In genomic region chr9:136052433-136052880, GRCh38 we compare ENCODE assay signal across 2 cellular contexts.
TF ChIP-seq lines count a peak whose summit lies in the region.

No MANE protein-coding gene starts in this region.

TF ChIP-seq in IMR-90, 13 proteins besides CTCF, POLR2A, EP300 and RAD21:
- TF ChIP-seq CEBPB (IDR thresholded peaks at IDR 0.05; ENCODE audit: low read depth, low read length) (no peak), ELK1 (IDR thresholded peaks at IDR 0.05; ENCODE audit: borderline replicate concordance, low read depth, low read length) (no peak), MAFK (IDR thresholded peaks at IDR 0.05; ENCODE audit: low read depth, low read length) (no peak), MAZ (IDR thresholded peaks at IDR 0.05; ENCODE audit: borderline replicate concordance, low read depth, low read length) (0 out of 2 replicates have a peak, but pooled peaks have one; percentile 6)
- TF ChIP-seq, protein P1, sequence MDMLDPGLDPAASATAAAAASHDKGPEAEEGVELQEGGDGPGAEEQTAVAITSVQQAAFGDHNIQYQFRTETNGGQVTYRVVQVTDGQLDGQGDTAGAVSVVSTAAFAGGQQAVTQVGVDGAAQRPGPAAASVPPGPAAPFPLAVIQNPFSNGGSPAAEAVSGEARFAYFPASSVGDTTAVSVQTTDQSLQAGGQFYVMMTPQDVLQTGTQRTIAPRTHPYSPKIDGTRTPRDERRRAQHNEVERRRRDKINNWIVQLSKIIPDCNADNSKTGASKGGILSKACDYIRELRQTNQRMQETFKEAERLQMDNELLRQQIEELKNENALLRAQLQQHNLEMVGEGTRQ (IDR thresholded peaks at IDR 0.05; ENCODE audit: low read depth, low read length) = no peak

TF ChIP-seq in HepG2, 621 proteins besides CTCF, POLR2A, EP300 and RAD21:
- TF ChIP-seq KMT2A (CRISPR knock-in tag; IDR thresholded peaks at IDR 0.05) (no peak), TCF7L2 (IDR thresholded peaks at IDR 0.05; ENCODE audit: low read depth, low read length) (no peak), SATB2 (CRISPR knock-in tag; IDR thresholded peaks at IDR 0.05) (no peak), TOPORS (CRISPR knock-in tag; IDR thresholded peaks at IDR 0.05) (no peak), U2AF2 (IDR thresholded peaks at IDR 0.05; ENCODE audit: low read depth, low read length) (no peak), CAMTA2 (CRISPR knock-in tag; IDR thresholded peaks at IDR 0.05; ENCODE audit: borderline replicate concordance) (no peak), ZNF264 (CRISPR knock-in tag; IDR thresholded peaks at IDR 0.05) (no peak), MEIS2 (CRISPR knock-in tag; IDR thresholded peaks at IDR 0.05) (peak; percentile 9; the same call in 1 of the 2 replicates), HOXA3 (CRISPR knock-in tag; IDR thresholded peaks at IDR 0.05) (0 out of 2 replicates have a peak, but pooled peaks have one; percentile 13), MEIS1 (CRISPR knock-in tag; IDR thresholded peaks at IDR 0.05; ENCODE audit: borderline replicate concordance) (no peak), HOXA7 (CRISPR knock-in tag; IDR thresholded peaks at IDR 0.05) (no peak), HNRNPL (IDR thresholded peaks at IDR 0.05; ENCODE audit: low read depth, low read length) (peak; percentile 78; the same call in 1 of the 2 replicates), ZNF343 (CRISPR knock-in tag; IDR thresholded peaks at IDR 0.05) (no peak), ZNF367 (CRISPR knock-in tag; IDR thresholded peaks at IDR 0.05; ENCODE audit: borderline replicate concordance) (no peak), MAF1 (CRISPR knock-in tag; IDR thresholded peaks at IDR 0.05; ENCODE audit: borderline replicate concordance) (no peak), POLR2G (IDR thresholded peaks at IDR 0.05; ENCODE audit: low read depth, low read length) (0 out of 2 replicates have a peak, but pooled peaks have one; percentile 34), SP4 (CRISPR knock-in tag; IDR thresholded peaks at IDR 0.05) (peak; percentile 51; the same call in 1 of the 2 replicates), ZNF552 (CRISPR knock-in tag; IDR thresholded peaks at IDR 0.05; ENCODE audit: borderline replicate concordance) (0 out of 2 replicates have a peak, but pooled peaks have one; percentile 24), ZBTB43 (CRISPR knock-in tag; conservative IDR thresholded peaks at IDR 0.05) (no peak), ZSCAN30 (CRISPR knock-in tag; IDR thresholded peaks at IDR 0.05) (no peak), ZSCAN12 (CRISPR knock-in tag; IDR thresholded peaks at IDR 0.05) (no peak), ATM (IDR thresholded peaks at IDR 0.05; ENCODE audit: borderline replicate concordance) (no peak), ARNT2 (CRISPR knock-in tag; IDR thresholded peaks at IDR 0.05; ENCODE audit: low read depth) (no peak), SKIL (CRISPR knock-in tag; IDR thresholded peaks at IDR 0.05; ENCODE audit: borderline replicate concordance) (no peak), SNRNP70 (IDR thresholded peaks at IDR 0.05; ENCODE audit: low read depth, low read length) (no peak), ZNF850 (CRISPR knock-in tag; conservative IDR thresholded peaks at IDR 0.05) (no peak), ZNF891 (CRISPR knock-in tag; IDR thresholded peaks at IDR 0.05) (0 out of 2 replicates have a peak, but pooled peaks have one; percentile 22), ETV5 (CRISPR knock-in tag; IDR thresholded peaks at IDR 0.05; ENCODE audit: borderline replicate concordance) (peak; percentile 21; the same call in 1 of the 2 replicates), PPARG (CRISPR knock-in tag; conservative IDR thresholded peaks at IDR 0.05) (no peak), HNRNPK (IDR thresholded peaks at IDR 0.05; ENCODE audit: low read depth, low read length, poor library complexity, severe bottlenecking) (peak; percentile 25), SMAD3 (CRISPR knock-in tag; IDR thresholded peaks at IDR 0.05) (no peak), NR0B2 (CRISPR knock-in tag; IDR thresholded peaks at IDR 0.05) (no peak), ZNF605 (CRISPR knock-in tag; IDR thresholded peaks at IDR 0.05) (no peak), DNMT1 (CRISPR knock-in tag; IDR thresholded peaks at IDR 0.05) (no peak), YY1 (IDR thresholded peaks at IDR 0.05; ENCODE audit: insufficient read depth, insufficient replicate concordance, low read depth, low read length) (no peak), KDM5B (CRISPR knock-in tag; IDR thresholded peaks at IDR 0.05; ENCODE audit: borderline replicate concordance) (peak; percentile 43; the same call in 1 of the 2 replicates), SRY (CRISPR knock-in tag; IDR thresholded peaks at IDR 0.05) (peak; percentile 61; the same call in 1 of the 2 replicates), ADNP (CRISPR knock-in tag; IDR thresholded peaks at IDR 0.05) (no peak), SIX4 (CRISPR knock-in tag; IDR thresholded peaks at IDR 0.05) (no peak), ZNF274 (CRISPR knock-in tag; IDR thresholded peaks at IDR 0.05) (no peak), ZNF574 (CRISPR knock-in tag; IDR thresholded peaks at IDR 0.05) (no peak), MBNL3 (CRISPR knock-in tag; conservative IDR thresholded peaks at IDR 0.05) (no peak), ZNF616 (CRISPR knock-in tag; IDR thresholded peaks at IDR 0.05; ENCODE audit: low read depth) (no peak), RFX3 (CRISPR knock-in tag; IDR thresholded peaks at IDR 0.05) (no peak), TAF1 (CRISPR knock-in tag; IDR thresholded peaks at IDR 0.05) (peak; percentile 15; the same call in 1 of the 2 replicates), ZFY (CRISPR knock-in tag; IDR thresholded peaks at IDR 0.05) (peak; percentile 4; the same call in 1 of the 2 replicates)
- TF ChIP-seq, protein P2, sequence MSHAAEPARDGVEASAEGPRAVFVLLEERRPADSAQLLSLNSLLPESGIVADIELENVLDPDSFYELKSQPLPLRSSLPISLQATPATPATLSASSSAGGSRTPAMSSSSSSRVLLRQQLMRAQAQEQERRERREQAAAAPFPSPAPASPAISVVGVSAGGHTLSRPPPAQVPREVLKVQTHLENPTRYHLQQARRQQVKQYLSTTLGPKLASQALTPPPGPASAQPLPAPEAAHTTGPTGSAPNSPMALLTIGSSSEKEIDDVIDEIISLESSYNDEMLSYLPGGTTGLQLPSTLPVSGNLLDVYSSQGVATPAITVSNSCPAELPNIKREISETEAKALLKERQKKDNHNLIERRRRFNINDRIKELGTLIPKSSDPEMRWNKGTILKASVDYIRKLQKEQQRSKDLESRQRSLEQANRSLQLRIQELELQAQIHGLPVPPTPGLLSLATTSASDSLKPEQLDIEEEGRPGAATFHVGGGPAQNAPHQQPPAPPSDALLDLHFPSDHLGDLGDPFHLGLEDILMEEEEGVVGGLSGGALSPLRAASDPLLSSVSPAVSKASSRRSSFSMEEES (CRISPR knock-in tag; IDR thresholded peaks at IDR 0.05) = no peak
- TF ChIP-seq, protein P3, sequence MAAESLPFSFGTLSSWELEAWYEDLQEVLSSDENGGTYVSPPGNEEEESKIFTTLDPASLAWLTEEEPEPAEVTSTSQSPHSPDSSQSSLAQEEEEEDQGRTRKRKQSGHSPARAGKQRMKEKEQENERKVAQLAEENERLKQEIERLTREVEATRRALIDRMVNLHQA (CRISPR knock-in tag; IDR thresholded peaks at IDR 0.05) = no peak
- TF ChIP-seq, protein P4, sequence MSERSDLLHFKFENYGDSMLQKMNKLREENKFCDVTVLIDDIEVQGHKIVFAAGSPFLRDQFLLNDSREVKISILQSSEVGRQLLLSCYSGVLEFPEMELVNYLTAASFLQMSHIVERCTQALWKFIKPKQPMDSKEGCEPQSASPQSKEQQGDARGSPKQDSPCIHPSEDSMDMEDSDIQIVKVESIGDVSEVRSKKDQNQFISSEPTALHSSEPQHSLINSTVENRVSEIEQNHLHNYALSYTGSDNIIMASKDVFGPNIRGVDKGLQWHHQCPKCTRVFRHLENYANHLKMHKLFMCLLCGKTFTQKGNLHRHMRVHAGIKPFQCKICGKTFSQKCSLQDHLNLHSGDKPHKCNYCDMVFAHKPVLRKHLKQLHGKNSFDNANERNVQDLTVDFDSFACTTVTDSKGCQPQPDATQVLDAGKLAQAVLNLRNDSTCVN (CRISPR knock-in tag; IDR thresholded peaks at IDR 0.05; ENCODE audit: borderline replicate concordance) = no peak
- TF ChIP-seq, protein P5, sequence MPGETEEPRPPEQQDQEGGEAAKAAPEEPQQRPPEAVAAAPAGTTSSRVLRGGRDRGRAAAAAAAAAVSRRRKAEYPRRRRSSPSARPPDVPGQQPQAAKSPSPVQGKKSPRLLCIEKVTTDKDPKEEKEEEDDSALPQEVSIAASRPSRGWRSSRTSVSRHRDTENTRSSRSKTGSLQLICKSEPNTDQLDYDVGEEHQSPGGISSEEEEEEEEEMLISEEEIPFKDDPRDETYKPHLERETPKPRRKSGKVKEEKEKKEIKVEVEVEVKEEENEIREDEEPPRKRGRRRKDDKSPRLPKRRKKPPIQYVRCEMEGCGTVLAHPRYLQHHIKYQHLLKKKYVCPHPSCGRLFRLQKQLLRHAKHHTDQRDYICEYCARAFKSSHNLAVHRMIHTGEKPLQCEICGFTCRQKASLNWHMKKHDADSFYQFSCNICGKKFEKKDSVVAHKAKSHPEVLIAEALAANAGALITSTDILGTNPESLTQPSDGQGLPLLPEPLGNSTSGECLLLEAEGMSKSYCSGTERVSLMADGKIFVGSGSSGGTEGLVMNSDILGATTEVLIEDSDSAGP (CRISPR knock-in tag; IDR thresholded peaks at IDR 0.05; ENCODE audit: borderline replicate concordance) = peak; percentile 96
